Comparison of ENCODE assay signal across 22 cellular contexts in the genomic region with DNA sequence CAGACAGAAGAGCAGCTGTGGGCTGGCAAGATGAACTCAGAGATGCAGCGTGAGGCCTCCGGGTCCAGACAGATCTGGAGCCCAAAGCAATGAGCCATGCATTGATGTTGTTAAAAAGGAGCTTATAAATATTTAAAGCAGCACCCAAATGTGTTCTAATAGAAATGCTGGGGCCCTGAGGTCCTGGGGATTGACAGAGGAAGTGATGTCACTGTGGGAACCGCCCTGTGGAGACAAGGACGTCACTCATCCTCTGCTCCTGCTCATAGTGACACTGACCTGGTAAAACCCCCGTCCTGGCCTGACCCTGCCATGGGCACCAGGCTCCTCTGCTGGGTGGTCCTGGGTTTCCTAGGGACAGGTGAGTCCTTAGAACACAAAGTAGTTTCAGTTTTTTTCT.
DNase-seq lines count a peak whose midpoint lies in the region; ATAC-seq and TF ChIP-seq lines count a peak whose summit lies in the region.
"Had no signal": no experiment of that assay in that cellular context is flagged by ENCODE, and none has a peak within 500 bp of the region (broad histone marks: within the 10 kb centered on the region; RNA-seq: fewer than 3 reads in every experiment).

No MANE protein-coding gene starts in this region.

- H3K9me3 ChIP-seq in IMR-90 (ENCODE audit: control insufficient read depth, insufficient read depth, low read length) (no peaks in the 10 kb centered on the region), osteoblast (ENCODE audit: low read depth, low read length) (no peaks in the 10 kb centered on the region)
- H3K9me3 ChIP-seq: ascending aorta, colonic mucosa, lower lobe of right lung, pancreas, right lobe of liver, uterus had no signal

- BruUV-seq in IMR-90 (replicated peaks; lab: Mats Ljungman, UMichigan): no TSS peak

- no peak overlapping the region for H4K91ac ChIP-seq in IMR-90 (ENCODE audit: insufficient read depth, low read depth, low read length)

- 0 out of 2 replicates have a peak overlapping the region, but pooled peaks have one; percentile 33 for H2AK5ac ChIP-seq in IMR-90 (ENCODE audit: low read depth, low read length)

- H3K36me3 ChIP-seq in IMR-90 (ENCODE audit: control insufficient read depth, insufficient read depth, low read length) (no peaks in the 10 kb centered on the region), osteoblast (ENCODE audit: insufficient read depth, low read length) (no peaks in the 10 kb centered on the region)
- H3K36me3 ChIP-seq: ascending aorta, colonic mucosa, lower lobe of right lung, pancreas, right lobe of liver, uterus, WERI-Rb-1 had no signal

- no peak overlapping the region for H4K5ac ChIP-seq in IMR-90 (ENCODE audit: low read depth, low read length)

- H3K4me3 Mint-ChIP-seq in activated T-cell treated with anti-CD3 and anti-CD28 coated beads, Interleukin-2, amount 50 U/mL, for 72 hours: peak overlapping the region; percentile 65 to 73
- peak overlapping the region; percentile 62 for H3K4me3 Mint-ChIP-seq in activated T-helper 17 cell treated with anti-CD3 and anti-CD28 coated beads, Interleukin-2, amount 50 U/mL, for 72 hours
- H3K4me3 Mint-ChIP-seq in glutamatergic neuron (ENCODE audit: unreplicated experiment): no peak overlapping the region

- H2AK9ac ChIP-seq in IMR-90 (replicated peaks; ENCODE audit: low read depth, low read length, poor library complexity): no peak overlapping the region

- TF ChIP-seq RAD21 in IMR-90 (IDR thresholded peaks at IDR 0.05; ENCODE audit: low read length): no peak

- no peak overlapping the region for H3K27ac Mint-ChIP-seq in activated T-cell treated with anti-CD3 and anti-CD28 coated beads, Interleukin-2, amount 50 U/mL, for 72 hours
- H3K27ac Mint-ChIP-seq in activated T-helper 17 cell treated with anti-CD3 and anti-CD28 coated beads, Interleukin-2, amount 50 U/mL, for 72 hours: peak overlapping the region; percentile 6
- H3K27ac Mint-ChIP-seq in glutamatergic neuron (ENCODE audit: unreplicated experiment): no peak overlapping the region

- H2BK20ac ChIP-seq in IMR-90 (ENCODE audit: low read depth, low read length): no peak overlapping the region

- no peak overlapping the region; the same call in 1 of the 2 replicates for H3K4ac ChIP-seq in IMR-90 (ENCODE audit: low read depth, low read length)

- POLR2A ChIA-PET in IMR-90 (lab: Charles Lee; ENCODE audit: unreplicated experiment): no interaction called here

- H3K4me1 ChIP-seq in IMR-90 (ENCODE audit: control insufficient read depth, insufficient read depth, low read length) (peaks cover 4% of the 10 kb centered on the region), osteoblast (ENCODE audit: insufficient read depth, low read length) (peaks cover 14% of the 10 kb centered on the region)
- H3K4me1 ChIP-seq: ascending aorta, colonic mucosa, lower lobe of right lung, pancreas, right lobe of liver, uterus had no signal

- no peaks in the 10 kb centered on the region for H3K79me2 ChIP-seq in osteoblast (ENCODE audit: insufficient read depth, low read length)

- peak in 1 of 2 donors; percentile 27 for DNase-seq in activated T-cell treated with anti-CD3 and anti-CD28 coated beads, Interleukin-2, amount 50 U/mL, for 72 hours
- no peak for DNase-seq in activated T-cell treated with anti-CD3 and anti-CD28 coated beads, Interleukin-2, amount 50 U/mL, for 48 hours
- DNase-seq in IMR-90 (no peak), osteoblast (ENCODE audit: insufficient read length, low spot score, missing footprints) (no peak), glutamatergic neuron (no peak), SKM-1 treated with dmso at 0.1 percent for 144 hours (lab: John Stamatoyannopoulos, UW; ENCODE audit: unreplicated experiment) (no peak), hippocampal formation (lab: John Stamatoyannopoulos, UW) (no peak)
- DNase-seq: colonic mucosa, COR-L47, EL, lower lobe of right lung, NCI-H1048, NCI-H2029 treated with DMSO at 0.1 percent for 48 hours, NCI-H510A treated with DMSO at 0.1 percent for 48 hours, pancreas, right lobe of liver, Right ventricle myocardium superior, substantia nigra, uterus, WERI-Rb-1 had no signal

- no peaks in the 10 kb centered on the region for H3K27me3 Mint-ChIP-seq in activated T-cell treated with anti-CD3 and anti-CD28 coated beads, Interleukin-2, amount 50 U/mL, for 72 hours (ENCODE audit: low read depth)
- no peaks in the 10 kb centered on the region for H3K27me3 Mint-ChIP-seq in activated T-helper 17 cell treated with anti-CD3 and anti-CD28 coated beads, Interleukin-2, amount 50 U/mL, for 72 hours
- H3K27me3 Mint-ChIP-seq in glutamatergic neuron (ENCODE audit: unreplicated experiment): peaks cover 7% of the 10 kb centered on the region

- H3K27ac ChIP-seq in IMR-90 (ENCODE audit: insufficient read depth, low read length) (no peak overlapping the region), osteoblast (ENCODE audit: low read depth, low read length) (no peak overlapping the region)
- H3K27ac ChIP-seq: ascending aorta, colonic mucosa, lower lobe of right lung, pancreas, right lobe of liver, uterus, WERI-Rb-1 had no signal

- ATAC-seq in activated T-cell treated with anti-CD3 and anti-CD28 coated beads, Interleukin-2, amount 50 U/mL, for 72 hours (replicated peaks in 1 of 2): peak; percentile 58 to 84
- ATAC-seq in IMR-90 (ENCODE audit: low read depth): no peak
- peak; percentile 78 for ATAC-seq in activated T-helper 17 cell treated with anti-CD3 and anti-CD28 coated beads, Interleukin-2, amount 50 U/mL, for 72 hours (replicated peaks)
- ATAC-seq: lower lobe of right lung, pancreas, right lobe of liver had no signal

- H3K23ac ChIP-seq in IMR-90 (ENCODE audit: low read depth, low read length): no peak overlapping the region

- H3K14ac ChIP-seq in IMR-90 (replicated peaks; ENCODE audit: low read depth, low read length): no peak overlapping the region

- peaks cover 50% of the 10 kb centered on the region for H3K4me1 Mint-ChIP-seq in activated T-cell treated with anti-CD3 and anti-CD28 coated beads, Interleukin-2, amount 50 U/mL, for 72 hours (ENCODE audit: low read depth)
- peaks cover 11% of the 10 kb centered on the region for H3K4me1 Mint-ChIP-seq in activated T-helper 17 cell treated with anti-CD3 and anti-CD28 coated beads, Interleukin-2, amount 50 U/mL, for 72 hours
- H3K4me1 Mint-ChIP-seq in glutamatergic neuron (ENCODE audit: low read depth, unreplicated experiment): peaks cover 25% of the 10 kb centered on the region

- H4K20me1 ChIP-seq in IMR-90 (ENCODE audit: insufficient read depth, low read length): no peaks in the 10 kb centered on the region
- H4K20me1 ChIP-seq in osteoblast (ENCODE audit: insufficient read depth, low read length): no peaks in the 10 kb centered on the region

- TF ChIP-seq CTCF in IMR-90 (conservative IDR thresholded peaks at IDR 0.05; ENCODE audit: low read depth, low read length): no peak
- TF ChIP-seq CTCF in osteoblast (IDR thresholded peaks at IDR 0.05; ENCODE audit: extremely low read depth, low read depth, low read length): no peak
- no peak for TF ChIP-seq CTCF in glutamatergic neuron (IDR thresholded peaks at IDR 0.05; ENCODE audit: partially characterized antibody, unreplicated experiment)

- H3K9me1 ChIP-seq in IMR-90 (ENCODE audit: insufficient read depth, low read length): no peaks in the 10 kb centered on the region

- H3K27me3 ChIP-seq in IMR-90 (ENCODE audit: control insufficient read depth, insufficient read depth, low read length): no peaks in the 10 kb centered on the region
- H3K27me3 ChIP-seq in osteoblast (ENCODE audit: insufficient read depth, low read length): no peaks in the 10 kb centered on the region
- H3K27me3 ChIP-seq: ascending aorta, colonic mucosa, pancreas, right lobe of liver, uterus had no signal

- no peak overlapping the region for H2BK5ac ChIP-seq in IMR-90 (ENCODE audit: low read depth, low read length, poor library complexity, severe bottlenecking)

- in situ Hi-C loops in IMR-90 (cut with MboI; ENCODE audit: low sequenced_read_pairs): no loop called here

- no CpG with 5 or more reads among the region's 5 CpGs for WGBS in IMR-90 (ENCODE audit: extremely low coverage in 2 of 2, insufficient read length in 1 of 2), 2 experiments

- H2BK15ac ChIP-seq in IMR-90 (ENCODE audit: low read depth, low read length): no peak overlapping the region

- H3K4me2 ChIP-seq in IMR-90 (ENCODE audit: low read depth, low read length) (no peak overlapping the region), osteoblast (ENCODE audit: insufficient read depth, low read length) (no peak overlapping the region)

- CTCF ChIA-PET in IMR-90 (lab: Yijun Ruan, JAX): no interaction called here

- intact Hi-C loops in IMR-90 (cut with micrococcal nuclease): loop anchor here (5.0 kb wide), 1 partner anchor 62 kb away; no protein-coding TSS in a partner anchor

- dilution Hi-C loops in IMR-90 (cut with HindIII; ENCODE audit: low sequenced_read_pairs, unreplicated experiment): no loop called here

- H4K8ac ChIP-seq in IMR-90 (ENCODE audit: low read depth in 2 of 2, low read length in 2 of 2): no peak overlapping the region

- no peak overlapping the region for H3K18ac ChIP-seq in IMR-90 (ENCODE audit: low read depth, low read length)

- H2BK120ac ChIP-seq in IMR-90 (ENCODE audit: low read depth, low read length): no peak overlapping the region

- H2AFZ ChIP-seq in IMR-90 (replicated peaks; ENCODE audit: low read length, poor library complexity): peak overlapping the region; percentile 43
- peak overlapping the region; percentile 20 for H2AFZ ChIP-seq in osteoblast (ENCODE audit: low read length)

- no peaks in the 10 kb centered on the region for H3K9me3 Mint-ChIP-seq in activated T-cell treated with anti-CD3 and anti-CD28 coated beads, Interleukin-2, amount 50 U/mL, for 72 hours
- no peaks in the 10 kb centered on the region for H3K9me3 Mint-ChIP-seq in activated T-helper 17 cell treated with anti-CD3 and anti-CD28 coated beads, Interleukin-2, amount 50 U/mL, for 72 hours
- H3K9me3 Mint-ChIP-seq in glutamatergic neuron (ENCODE audit: unreplicated experiment): peaks cover 6% of the 10 kb centered on the region

- H3K9ac ChIP-seq in IMR-90 (ENCODE audit: low read depth, low read length): no peak overlapping the region

- no peak overlapping the region for H3K4me3 ChIP-seq in IMR-90 (ENCODE audit: insufficient read depth, low read depth, low read length)
- H3K4me3 ChIP-seq in osteoblast (ENCODE audit: insufficient read depth, low read length): no peak overlapping the region
- H3K4me3 ChIP-seq: ascending aorta, colonic mucosa, lower lobe of right lung, pancreas, right lobe of liver, uterus had no signal

- no peaks in the 10 kb centered on the region for H3K79me1 ChIP-seq in IMR-90 (ENCODE audit: low read depth in 1 of 2, low read length in 2 of 2)

- no peaks in the 10 kb centered on the region for H3K36me3 Mint-ChIP-seq in activated T-cell treated with anti-CD3 and anti-CD28 coated beads, Interleukin-2, amount 50 U/mL, for 72 hours (ENCODE audit: insufficient read depth in 2 of 2)
- no peaks in the 10 kb centered on the region for H3K36me3 Mint-ChIP-seq in activated T-helper 17 cell treated with anti-CD3 and anti-CD28 coated beads, Interleukin-2, amount 50 U/mL, for 72 hours (ENCODE audit: low read depth)
- no peaks in the 10 kb centered on the region for H3K36me3 Mint-ChIP-seq in glutamatergic neuron (ENCODE audit: unreplicated experiment)

- TF ChIP-seq POLR2A in IMR-90 (IDR thresholded peaks at IDR 0.05; ENCODE audit: low read depth, low read length): no peak

- no peak overlapping the region for H3K56ac ChIP-seq in IMR-90 (ENCODE audit: extremely low read depth, insufficient read depth, low read length)

TF ChIP-seq in IMR-90, 13 proteins besides CTCF, POLR2A, EP300 and RAD21 (continues in another document):
- no peak for TF ChIP-seq CEBPB (IDR thresholded peaks at IDR 0.05; ENCODE audit: low read depth, low read length)
